1 cellular context compared by ENCODE assay signal in genomic region chr16:48479955-48480354, GRCh38.
TF ChIP-seq lines count a peak whose summit lies in the region.

No MANE protein-coding gene starts in this region.

TF ChIP-seq in GM23338, 12 proteins besides CTCF, POLR2A, EP300 and RAD21:
- no peak for TF ChIP-seq ZNF462 (CRISPR knock-in tag; IDR thresholded peaks at IDR 0.05)
- TF ChIP-seq POLR2AphosphoS5 (IDR thresholded peaks at IDR 0.05; ENCODE audit: low read depth), result no peak
- no peak for TF ChIP-seq JUNB (IDR thresholded peaks at IDR 0.05; ENCODE audit: unreplicated experiment)
- no peak for TF ChIP-seq ZNF331 (CRISPR knock-in tag; IDR thresholded peaks at IDR 0.05; ENCODE audit: low read depth)
- TF ChIP-seq, protein P1, sequence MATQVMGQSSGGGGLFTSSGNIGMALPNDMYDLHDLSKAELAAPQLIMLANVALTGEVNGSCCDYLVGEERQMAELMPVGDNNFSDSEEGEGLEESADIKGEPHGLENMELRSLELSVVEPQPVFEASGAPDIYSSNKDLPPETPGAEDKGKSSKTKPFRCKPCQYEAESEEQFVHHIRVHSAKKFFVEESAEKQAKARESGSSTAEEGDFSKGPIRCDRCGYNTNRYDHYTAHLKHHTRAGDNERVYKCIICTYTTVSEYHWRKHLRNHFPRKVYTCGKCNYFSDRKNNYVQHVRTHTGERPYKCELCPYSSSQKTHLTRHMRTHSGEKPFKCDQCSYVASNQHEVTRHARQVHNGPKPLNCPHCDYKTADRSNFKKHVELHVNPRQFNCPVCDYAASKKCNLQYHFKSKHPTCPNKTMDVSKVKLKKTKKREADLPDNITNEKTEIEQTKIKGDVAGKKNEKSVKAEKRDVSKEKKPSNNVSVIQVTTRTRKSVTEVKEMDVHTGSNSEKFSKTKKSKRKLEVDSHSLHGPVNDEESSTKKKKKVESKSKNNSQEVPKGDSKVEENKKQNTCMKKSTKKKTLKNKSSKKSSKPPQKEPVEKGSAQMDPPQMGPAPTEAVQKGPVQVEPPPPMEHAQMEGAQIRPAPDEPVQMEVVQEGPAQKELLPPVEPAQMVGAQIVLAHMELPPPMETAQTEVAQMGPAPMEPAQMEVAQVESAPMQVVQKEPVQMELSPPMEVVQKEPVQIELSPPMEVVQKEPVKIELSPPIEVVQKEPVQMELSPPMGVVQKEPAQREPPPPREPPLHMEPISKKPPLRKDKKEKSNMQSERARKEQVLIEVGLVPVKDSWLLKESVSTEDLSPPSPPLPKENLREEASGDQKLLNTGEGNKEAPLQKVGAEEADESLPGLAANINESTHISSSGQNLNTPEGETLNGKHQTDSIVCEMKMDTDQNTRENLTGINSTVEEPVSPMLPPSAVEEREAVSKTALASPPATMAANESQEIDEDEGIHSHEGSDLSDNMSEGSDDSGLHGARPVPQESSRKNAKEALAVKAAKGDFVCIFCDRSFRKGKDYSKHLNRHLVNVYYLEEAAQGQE (IDR thresholded peaks at IDR 0.05; ENCODE audit: unreplicated experiment), result no peak
- no peak for TF ChIP-seq CREB1 (CRISPR knock-in tag; IDR thresholded peaks at IDR 0.05; ENCODE audit: low read depth)
- TF ChIP-seq EZH2 (IDR thresholded peaks at IDR 0.05; ENCODE audit: low read depth, unreplicated experiment), result no peak
- TF ChIP-seq ZNF114 (CRISPR knock-in tag; IDR thresholded peaks at IDR 0.05), result no peak
- no peak for TF ChIP-seq EZH2phosphoT487 (IDR thresholded peaks at IDR 0.05; ENCODE audit: unreplicated experiment)
- TF ChIP-seq, protein P2, sequence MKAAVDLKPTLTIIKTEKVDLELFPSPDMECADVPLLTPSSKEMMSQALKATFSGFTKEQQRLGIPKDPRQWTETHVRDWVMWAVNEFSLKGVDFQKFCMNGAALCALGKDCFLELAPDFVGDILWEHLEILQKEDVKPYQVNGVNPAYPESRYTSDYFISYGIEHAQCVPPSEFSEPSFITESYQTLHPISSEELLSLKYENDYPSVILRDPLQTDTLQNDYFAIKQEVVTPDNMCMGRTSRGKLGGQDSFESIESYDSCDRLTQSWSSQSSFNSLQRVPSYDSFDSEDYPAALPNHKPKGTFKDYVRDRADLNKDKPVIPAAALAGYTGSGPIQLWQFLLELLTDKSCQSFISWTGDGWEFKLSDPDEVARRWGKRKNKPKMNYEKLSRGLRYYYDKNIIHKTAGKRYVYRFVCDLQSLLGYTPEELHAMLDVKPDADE (IDR thresholded peaks at IDR 0.05), result no peak
- TF ChIP-seq NANOG (IDR thresholded peaks at IDR 0.05; ENCODE audit: borderline replicate concordance), result no peak
